30 cellular contexts compared by ENCODE assay signal in the genomic region with DNA sequence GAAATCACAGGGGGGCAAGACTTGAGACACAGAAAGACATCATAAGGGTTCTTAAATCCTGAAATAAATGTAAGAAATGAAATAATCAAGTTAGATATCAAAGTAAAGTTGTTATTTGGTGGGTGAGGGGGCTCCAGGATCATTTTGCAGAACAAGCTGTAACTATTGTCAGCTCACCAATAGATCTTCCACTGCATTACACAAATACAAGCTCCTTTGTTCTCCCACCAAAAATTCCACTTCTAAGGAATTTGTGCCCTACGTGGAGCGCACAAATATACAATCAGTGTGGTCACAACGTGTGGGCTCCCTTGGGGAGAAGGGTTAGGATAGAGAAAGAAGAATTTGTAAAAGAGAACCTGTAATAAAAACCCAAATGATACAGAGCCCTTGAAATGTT. TPM values are rescaled to one million over a fixed set of nuclear protein-coding genes. Genes with fewer than 3 reads are reported as not detected.
"Had no signal": no experiment of that assay in that cellular context is flagged by ENCODE, and none has a peak within 500 bp of the region (broad histone marks: within the 10 kb centered on the region; RNA-seq: fewer than 3 reads in every experiment).

No MANE protein-coding gene starts in this region.

- H3K27ac Mint-ChIP-seq: naive thymus-derived CD8-positive, alpha-beta T cell; nephron; progenitor cell of endocrine pancreas; stimulated activated effector memory CD8-positive, alpha-beta T cell treated with anti-CD3 and anti-CD28 coated beads, Interleukin-12 subunit alpha, Interleukin-12 subunit beta, amount 100 ng/mL, for 72 hours; stimulated activated naive CD8-positive, alpha-beta T cell treated with anti-CD3 and anti-CD28 coated beads, Interleukin-15, Interleukin-2, amounts not matched to agents 100 ng/mL and 50 ng/mL, for 24 hours had no signal

- H3K4me3 ChIP-seq: heart right ventricle, hepatocyte, lower lobe of right lung, ovary, skin epidermis, suprapubic skin, thoracic aorta, tibial artery, upper lobe of right lung had no signal

- H3K36me3 Mint-ChIP-seq: stimulated activated effector memory CD8-positive, alpha-beta T cell treated with anti-CD3 and anti-CD28 coated beads, Interleukin-12 subunit alpha, Interleukin-12 subunit beta, amount 100 ng/mL, for 72 hours had no signal

- H3K4me3 Mint-ChIP-seq: naive thymus-derived CD8-positive, alpha-beta T cell; nephron; neural crest cell; stimulated activated effector memory CD8-positive, alpha-beta T cell treated with anti-CD3 and anti-CD28 coated beads, Interleukin-12 subunit alpha, Interleukin-12 subunit beta, amount 100 ng/mL, for 72 hours; stimulated activated naive CD8-positive, alpha-beta T cell treated with anti-CD3 and anti-CD28 coated beads, Interleukin-15, Interleukin-2, amounts not matched to agents 100 ng/mL and 50 ng/mL, for 24 hours had no signal

- H3K79me2 ChIP-seq: hepatocyte had no signal

- H3K27ac ChIP-seq: heart right ventricle, hepatocyte, lower lobe of right lung, ovary, skin epidermis, suprapubic skin, thoracic aorta, tibial artery, upper lobe of right lung had no signal

- H3K4me1 Mint-ChIP-seq: naive thymus-derived CD8-positive, alpha-beta T cell; nephron; stimulated activated effector memory CD8-positive, alpha-beta T cell treated with anti-CD3 and anti-CD28 coated beads, Interleukin-12 subunit alpha, Interleukin-12 subunit beta, amount 100 ng/mL, for 72 hours had no signal

- H3K4me1 ChIP-seq: heart right ventricle, lower lobe of right lung, suprapubic skin, tibial artery, upper lobe of right lung had no signal

- H3K36me3 ChIP-seq: heart right ventricle, lower lobe of right lung, ovary, suprapubic skin, thoracic aorta, tibial artery, upper lobe of right lung had no signal

- H3K9me3 Mint-ChIP-seq: neural crest cell; stimulated activated effector memory CD8-positive, alpha-beta T cell treated with anti-CD3 and anti-CD28 coated beads, Interleukin-12 subunit alpha, Interleukin-12 subunit beta, amount 100 ng/mL, for 72 hours; stimulated activated naive CD8-positive, alpha-beta T cell treated with anti-CD3 and anti-CD28 coated beads, Interleukin-15, Interleukin-2, amounts not matched to agents 100 ng/mL and 50 ng/mL, for 24 hours had no signal

- H2AFZ ChIP-seq: hepatocyte had no signal

- H3K27me3 ChIP-seq: heart right ventricle, hepatocyte, ovary, suprapubic skin, tibial artery, upper lobe of right lung had no signal

- FAIRE-seq: urothelium cell line had no signal

- H3K9me3 ChIP-seq: heart right ventricle, lower lobe of right lung, ovary, suprapubic skin, thoracic aorta, tibial artery, upper lobe of right lung had no signal

- H3K27me3 Mint-ChIP-seq: progenitor cell of endocrine pancreas had no signal

- H3K4me2 ChIP-seq: hepatocyte had no signal

- DNase-seq: heart right ventricle; islet precursor cell; kidney glomerular epithelial cell; left cardiac atrium; left ventricle myocardium superior; lower lobe of right lung; mammary epithelial cell; mesenchymal stem cell; naive thymus-derived CD8-positive, alpha-beta T cell; ovary; right cardiac atrium; stimulated activated CD4-positive, alpha-beta T cell treated with anti-CD3 and anti-CD28 coated beads, Interleukin-12 subunit alpha, Interleukin-12 subunit beta, amount 100 ng/mL, for 4 hours; stimulated activated CD4-positive, alpha-beta T cell treated with anti-CD3 and anti-CD28 coated beads, Interleukin-15, amount 100 ng/mL, for 24 hours; stimulated activated CD4-positive, alpha-beta T cell treated with anti-CD3 and anti-CD28 coated beads, Interleukin-2, amount 100 ng/mL, for 24 hours; stimulated activated CD4-positive, alpha-beta T cell treated with anti-CD3 and anti-CD28 coated beads, Interleukin-4, amount 100 ng/mL, for 1 hour; stimulated activated naive CD4-positive, alpha-beta T cell; tibial artery; trophoblast cell; upper lobe of right lung had no signal

RNA-seq across cellular contexts. Expression of a gene that starts 19.2 kb away (rescaled TPM):
- total RNA-seq: naive thymus-derived CD8-positive, alpha-beta T cell; pulmonary artery endothelial cell had no signal
- polyA plus RNA-seq: naive thymus-derived CD8-positive, alpha-beta T cell had no signal
